Comparison of ENCODE assay signal across 8 cellular contexts in the genomic region with DNA sequence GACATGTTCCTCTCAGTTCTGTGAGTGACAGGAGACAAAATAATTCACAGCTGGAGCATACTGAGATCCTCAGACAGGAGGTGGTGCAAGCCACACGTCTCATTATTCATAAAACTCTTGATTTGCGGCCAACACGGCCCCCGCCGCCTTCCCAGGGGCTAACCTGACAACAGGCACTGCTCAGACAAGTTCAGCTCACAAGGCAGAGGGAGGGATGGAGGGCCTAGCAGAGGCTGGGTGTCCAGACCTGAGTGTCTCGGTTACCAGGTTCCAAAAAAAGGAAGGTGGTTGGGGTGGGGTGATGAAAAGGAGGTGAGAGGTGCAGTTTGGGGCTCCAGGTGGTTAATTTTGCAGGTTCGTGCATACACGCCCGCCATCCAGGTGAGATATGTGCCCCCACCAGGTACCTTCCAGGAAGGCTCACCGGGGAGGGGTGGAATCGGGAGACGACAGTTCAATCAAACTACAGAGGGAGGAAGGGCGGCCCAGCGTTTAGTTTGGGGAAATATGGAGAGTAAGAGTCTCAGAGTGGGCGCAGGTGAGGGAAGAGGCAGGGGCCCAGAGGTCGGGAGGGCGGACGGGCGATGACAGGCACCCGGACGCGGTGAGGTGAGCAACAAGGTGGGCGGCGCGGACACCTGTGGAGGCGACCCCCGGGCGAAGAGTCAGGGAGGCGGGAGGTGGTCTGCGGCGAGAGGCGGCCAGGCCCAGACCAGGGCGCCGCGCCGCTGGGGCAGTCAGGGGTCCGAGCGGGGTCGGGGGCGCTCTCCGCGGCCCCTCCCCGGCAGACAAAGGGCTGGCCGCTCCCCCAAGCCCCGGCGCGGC. TPM values are rescaled to one million over a fixed set of nuclear protein-coding genes. Genes with fewer than 3 reads are reported as not detected.
A peak's percentile ranks its signal among the peaks of the same experiment; 100 is the strongest.
DNase-seq lines count a peak whose midpoint lies in the region; ATAC-seq and TF ChIP-seq lines count a peak whose summit lies in the region.

No MANE protein-coding gene starts in this region.

- H3K27me3 Mint-ChIP-seq in WTC11 (ENCODE audit: low read depth): no peaks in the 10 kb centered on the region

- no peak for TF ChIP-seq CTCF in WTC11 (IDR thresholded peaks at IDR 0.05)

- peak overlapping the region; percentile 96 for H3K4me3 Mint-ChIP-seq in WTC11

- POLR2A ChIA-PET in WTC11 (lab: Charles Lee): no interaction called here

- no peak overlapping the region for H3K27ac ChIP-seq in stomach smooth muscle (ENCODE audit: low read length)

- peaks cover 34% of the 10 kb centered on the region for H3K4me1 Mint-ChIP-seq in WTC11

- no peaks in the 10 kb centered on the region for H3K27me3 ChIP-seq in mucosa of stomach (ENCODE audit: control insufficient read depth, insufficient read depth, low read length)
- no peaks in the 10 kb centered on the region for H3K27me3 ChIP-seq in stomach smooth muscle (ENCODE audit: control insufficient read depth in 1 of 2, insufficient read depth in 2 of 2, low read length in 2 of 2)

- peak overlapping the region; percentile 89 for H3K27ac Mint-ChIP-seq in WTC11

- H3K4me3 ChIP-seq in mucosa of stomach (ENCODE audit: low read length): peak overlapping the region; percentile 66
- H3K4me3 ChIP-seq in stomach smooth muscle (ENCODE audit: low read length in 2 of 2): peak overlapping the region; percentile 78 to 86

- DNase-seq in WTC11 (ENCODE audit: low spot score) (peak; percentile 39), ecto neural progenitor cell (ENCODE audit: low spot score) (peak; percentile 65), NCI-H2196 treated with DMSO at 0.1 percent for 48 hours (lab: John Stamatoyannopoulos, UW; ENCODE audit: unreplicated experiment) (no peak), GF-D8 (lab: John Stamatoyannopoulos, UW) (no peak)

- H3K36me3 Mint-ChIP-seq in WTC11: no peaks in the 10 kb centered on the region

- no peaks in the 10 kb centered on the region for H3K36me3 ChIP-seq in mucosa of stomach (ENCODE audit: control insufficient read depth, insufficient read depth, low read length)
- no peaks in the 10 kb centered on the region for H3K36me3 ChIP-seq in stomach smooth muscle (ENCODE audit: control insufficient read depth in 2 of 2, insufficient read depth in 2 of 2, low read length in 2 of 2)

- H3K9me3 Mint-ChIP-seq in WTC11: no peaks in the 10 kb centered on the region

- ATAC-seq in GM18511 (IDR thresholded peaks at IDR 0.05; ENCODE audit: unreplicated experiment) (peak; percentile 5), HG03280 (IDR thresholded peaks at IDR 0.05; ENCODE audit: unreplicated experiment) (peak; percentile 2), WTC11 (no peak)

- H3K4me1 ChIP-seq in mucosa of stomach (ENCODE audit: control insufficient read depth, insufficient read depth, low read length) (peaks cover 24% of the 10 kb centered on the region), stomach smooth muscle (ENCODE audit: control insufficient read depth, insufficient read depth, low read length) (peaks cover 19% of the 10 kb centered on the region)

- H3K9me3 ChIP-seq in mucosa of stomach (ENCODE audit: control insufficient read depth, low read length): no peaks in the 10 kb centered on the region
- no peaks in the 10 kb centered on the region for H3K9me3 ChIP-seq in stomach smooth muscle (ENCODE audit: control insufficient read depth in 2 of 2, low read length in 2 of 2)

- CTCF ChIA-PET in WTC11 (lab: Charles Lee): no interaction called here

- peak overlapping the region; percentile 81 for H3K9ac ChIP-seq in mucosa of stomach (ENCODE audit: low read length)
- H3K9ac ChIP-seq in stomach smooth muscle (ENCODE audit: low read length in 2 of 2): peak overlapping the region; percentile 79 to 83

TF ChIP-seq in WTC11, 78 proteins besides CTCF, POLR2A, EP300 and RAD21:
- TF ChIP-seq FOXP1 (CRISPR knock-in tag; IDR thresholded peaks at IDR 0.05; ENCODE audit: borderline replicate concordance): peak; percentile 57; the same call in 1 of the 2 replicates
- no peak for TF ChIP-seq KAT7 (CRISPR knock-in tag; IDR thresholded peaks at IDR 0.05; ENCODE audit: borderline replicate concordance)

RNA-seq across cellular contexts. Expression of a gene that starts 0.6 kb away (rescaled TPM):
- total RNA-seq in WTC11 (2021): 51.8 to 58.2 TPM (median 53.0 TPM) in 3 replicates

RNA-seq across cellular contexts. Expression of a gene that starts 33.8 kb away (rescaled TPM):
- 16.9 to 22.0 TPM (median 20.9 TPM) in 3 replicates for total RNA-seq in WTC11 (2021)

RNA-seq across cellular contexts. Expression of a gene that starts 33.8 kb away (rescaled TPM):
- 2.3 to 2.8 TPM (median 2.8 TPM) in 3 replicates for total RNA-seq in WTC11 (2021)

Comparison
In these comparisons a context has a peak if more than half of its experiments do, and no peak if none do; other contexts are left out.
1. DNase-seq: peak in WTC11 (single experiment) and ecto neural progenitor cell (single experiment); none in NCI-H2196 treated with DMSO at 0.1 percent for 48 hours (single experiment) and GF-D8 (single experiment).